ENCODE assay signal across 1 cellular context in genomic region chr19:33904681-33905080, GRCh38.
A peak's percentile ranks its signal among the peaks of the same experiment; 100 is the strongest.
TF ChIP-seq lines count a peak whose summit lies in the region.

No MANE protein-coding gene starts in this region.

TF ChIP-seq in HEK293, 187 proteins besides CTCF, POLR2A, EP300 and RAD21 (continued from another document and continues in another):
- TF ChIP-seq ZNF692 (tag by site-specific recombination; IDR thresholded peaks at IDR 0.05) (peak; percentile 94), ZNF416 (tag by site-specific recombination; IDR thresholded peaks at IDR 0.05) (no peak), ZNF350 (tag by site-specific recombination; IDR thresholded peaks at IDR 0.05) (no peak), ZNF174 (tag by site-specific recombination; IDR thresholded peaks at IDR 0.05) (no peak), ZSCAN16 (tag by site-specific recombination; IDR thresholded peaks at IDR 0.05) (no peak), WT1 (tag by site-specific recombination; IDR thresholded peaks at IDR 0.05) (no peak), ELK4 (IDR thresholded peaks at IDR 0.05; ENCODE audit: borderline replicate concordance, low read depth, low read length) (no peak), ZBTB1 (tag by site-specific recombination; IDR thresholded peaks at IDR 0.05) (no peak), ZNF544 (tag by site-specific recombination; IDR thresholded peaks at IDR 0.05) (no peak), ZNF623 (tag by site-specific recombination; IDR thresholded peaks at IDR 0.05) (no peak), ZNF16 (tag by site-specific recombination; IDR thresholded peaks at IDR 0.05; ENCODE audit: low read depth) (no peak), PRDM2 (tag by site-specific recombination; IDR thresholded peaks at IDR 0.05; ENCODE audit: borderline replicate concordance) (no peak), ZNF221 (tag by site-specific recombination; IDR thresholded peaks at IDR 0.05; ENCODE audit: borderline replicate concordance) (no peak), GLI2 (tag by site-specific recombination; IDR thresholded peaks at IDR 0.05; ENCODE audit: borderline replicate concordance, low read depth) (no peak), ZNF211 (tag by site-specific recombination; IDR thresholded peaks at IDR 0.05; ENCODE audit: low read depth) (no peak), KLF8 (tag by site-specific recombination; IDR thresholded peaks at IDR 0.05) (peak; percentile 75), ZNF510 (tag by site-specific recombination; IDR thresholded peaks at IDR 0.05; ENCODE audit: insufficient replicate concordance) (no peak), ZEB2 (tag by site-specific recombination; IDR thresholded peaks at IDR 0.05) (0 out of 2 replicates have a peak, but pooled peaks have one; percentile 34), ZFHX2 (tag by site-specific recombination; conservative IDR thresholded peaks at IDR 0.05) (peak; percentile 97), EGR2 (tag by site-specific recombination; IDR thresholded peaks at IDR 0.05; ENCODE audit: low read depth) (peak; percentile 82), ZNF660 (tag by site-specific recombination; IDR thresholded peaks at IDR 0.05) (no peak), REST (tag by site-specific recombination; IDR thresholded peaks at IDR 0.05) (no peak), MYNN (tag by site-specific recombination; IDR thresholded peaks at IDR 0.05; ENCODE audit: borderline replicate concordance) (no peak), ZBTB44 (tag by site-specific recombination; IDR thresholded peaks at IDR 0.05) (no peak), AEBP2 (tag by site-specific recombination; IDR thresholded peaks at IDR 0.05; ENCODE audit: borderline replicate concordance) (no peak), ZNF830 (tag by site-specific recombination; IDR thresholded peaks at IDR 0.05; ENCODE audit: low read depth) (no peak), ZNF664 (tag by site-specific recombination; IDR thresholded peaks at IDR 0.05) (no peak), OSR2 (tag by site-specific recombination; IDR thresholded peaks at IDR 0.05) (no peak), ZNF133 (tag by site-specific recombination; IDR thresholded peaks at IDR 0.05) (no peak), ZNF548 (tag by site-specific recombination; IDR thresholded peaks at IDR 0.05) (no peak), ZBTB11 (tag by site-specific recombination; conservative IDR thresholded peaks at IDR 0.05; ENCODE audit: low read depth) (no peak), ZNF140 (tag by site-specific recombination; IDR thresholded peaks at IDR 0.05) (no peak), KLF1 (tag by site-specific recombination; IDR thresholded peaks at IDR 0.05) (peak; percentile 37; the same call in 1 of the 2 replicates), ZNF558 (tag by site-specific recombination; IDR thresholded peaks at IDR 0.05) (no peak), ZNF530 (tag by site-specific recombination; IDR thresholded peaks at IDR 0.05; ENCODE audit: low read depth) (no peak), ZNF37A (tag by site-specific recombination; IDR thresholded peaks at IDR 0.05) (no peak), ZBTB17 (tag by site-specific recombination; IDR thresholded peaks at IDR 0.05) (no peak; the same call in 1 of the 2 replicates), ZNF239 (tag by site-specific recombination; IDR thresholded peaks at IDR 0.05) (no peak), ZNF280D (tag by site-specific recombination; IDR thresholded peaks at IDR 0.05) (no peak), ZXDB (tag by site-specific recombination; IDR thresholded peaks at IDR 0.05) (no peak)
